1 cellular context compared by ENCODE assay signal in the genomic region with DNA sequence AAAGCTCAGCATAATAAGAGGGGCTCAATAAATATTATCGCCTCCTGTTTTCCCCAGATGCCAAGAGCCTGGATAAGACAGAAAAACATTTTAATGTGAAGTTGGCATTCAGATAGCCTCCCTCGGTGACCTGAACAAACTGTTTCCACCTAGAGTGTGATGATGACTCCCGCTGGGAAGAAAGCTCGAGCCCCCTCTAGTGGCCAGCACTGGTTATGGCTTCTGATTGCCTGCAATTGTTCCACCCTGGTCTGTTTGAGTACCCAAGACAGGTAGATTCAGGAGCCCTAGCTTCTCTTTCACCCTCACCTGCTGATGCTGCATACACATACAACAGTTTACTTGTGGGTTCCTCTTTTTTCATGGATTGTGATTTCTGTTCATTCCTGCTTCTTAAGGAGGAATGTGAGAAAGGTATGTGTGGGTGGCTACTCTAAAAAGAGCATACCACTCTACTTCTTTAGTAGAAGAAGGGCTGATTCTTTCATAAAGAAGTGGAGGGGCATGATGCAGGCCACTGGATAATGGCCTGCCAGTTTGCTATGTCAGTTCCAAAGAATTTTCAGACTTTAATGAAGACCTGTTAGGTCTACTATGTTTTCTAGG.
TF ChIP-seq lines count a peak whose summit lies in the region.

No MANE protein-coding gene starts in this region.

TF ChIP-seq in HepG2, 621 proteins besides CTCF, POLR2A, EP300 and RAD21 (continued from another document and continues in another):
- TF ChIP-seq, protein P1, sequence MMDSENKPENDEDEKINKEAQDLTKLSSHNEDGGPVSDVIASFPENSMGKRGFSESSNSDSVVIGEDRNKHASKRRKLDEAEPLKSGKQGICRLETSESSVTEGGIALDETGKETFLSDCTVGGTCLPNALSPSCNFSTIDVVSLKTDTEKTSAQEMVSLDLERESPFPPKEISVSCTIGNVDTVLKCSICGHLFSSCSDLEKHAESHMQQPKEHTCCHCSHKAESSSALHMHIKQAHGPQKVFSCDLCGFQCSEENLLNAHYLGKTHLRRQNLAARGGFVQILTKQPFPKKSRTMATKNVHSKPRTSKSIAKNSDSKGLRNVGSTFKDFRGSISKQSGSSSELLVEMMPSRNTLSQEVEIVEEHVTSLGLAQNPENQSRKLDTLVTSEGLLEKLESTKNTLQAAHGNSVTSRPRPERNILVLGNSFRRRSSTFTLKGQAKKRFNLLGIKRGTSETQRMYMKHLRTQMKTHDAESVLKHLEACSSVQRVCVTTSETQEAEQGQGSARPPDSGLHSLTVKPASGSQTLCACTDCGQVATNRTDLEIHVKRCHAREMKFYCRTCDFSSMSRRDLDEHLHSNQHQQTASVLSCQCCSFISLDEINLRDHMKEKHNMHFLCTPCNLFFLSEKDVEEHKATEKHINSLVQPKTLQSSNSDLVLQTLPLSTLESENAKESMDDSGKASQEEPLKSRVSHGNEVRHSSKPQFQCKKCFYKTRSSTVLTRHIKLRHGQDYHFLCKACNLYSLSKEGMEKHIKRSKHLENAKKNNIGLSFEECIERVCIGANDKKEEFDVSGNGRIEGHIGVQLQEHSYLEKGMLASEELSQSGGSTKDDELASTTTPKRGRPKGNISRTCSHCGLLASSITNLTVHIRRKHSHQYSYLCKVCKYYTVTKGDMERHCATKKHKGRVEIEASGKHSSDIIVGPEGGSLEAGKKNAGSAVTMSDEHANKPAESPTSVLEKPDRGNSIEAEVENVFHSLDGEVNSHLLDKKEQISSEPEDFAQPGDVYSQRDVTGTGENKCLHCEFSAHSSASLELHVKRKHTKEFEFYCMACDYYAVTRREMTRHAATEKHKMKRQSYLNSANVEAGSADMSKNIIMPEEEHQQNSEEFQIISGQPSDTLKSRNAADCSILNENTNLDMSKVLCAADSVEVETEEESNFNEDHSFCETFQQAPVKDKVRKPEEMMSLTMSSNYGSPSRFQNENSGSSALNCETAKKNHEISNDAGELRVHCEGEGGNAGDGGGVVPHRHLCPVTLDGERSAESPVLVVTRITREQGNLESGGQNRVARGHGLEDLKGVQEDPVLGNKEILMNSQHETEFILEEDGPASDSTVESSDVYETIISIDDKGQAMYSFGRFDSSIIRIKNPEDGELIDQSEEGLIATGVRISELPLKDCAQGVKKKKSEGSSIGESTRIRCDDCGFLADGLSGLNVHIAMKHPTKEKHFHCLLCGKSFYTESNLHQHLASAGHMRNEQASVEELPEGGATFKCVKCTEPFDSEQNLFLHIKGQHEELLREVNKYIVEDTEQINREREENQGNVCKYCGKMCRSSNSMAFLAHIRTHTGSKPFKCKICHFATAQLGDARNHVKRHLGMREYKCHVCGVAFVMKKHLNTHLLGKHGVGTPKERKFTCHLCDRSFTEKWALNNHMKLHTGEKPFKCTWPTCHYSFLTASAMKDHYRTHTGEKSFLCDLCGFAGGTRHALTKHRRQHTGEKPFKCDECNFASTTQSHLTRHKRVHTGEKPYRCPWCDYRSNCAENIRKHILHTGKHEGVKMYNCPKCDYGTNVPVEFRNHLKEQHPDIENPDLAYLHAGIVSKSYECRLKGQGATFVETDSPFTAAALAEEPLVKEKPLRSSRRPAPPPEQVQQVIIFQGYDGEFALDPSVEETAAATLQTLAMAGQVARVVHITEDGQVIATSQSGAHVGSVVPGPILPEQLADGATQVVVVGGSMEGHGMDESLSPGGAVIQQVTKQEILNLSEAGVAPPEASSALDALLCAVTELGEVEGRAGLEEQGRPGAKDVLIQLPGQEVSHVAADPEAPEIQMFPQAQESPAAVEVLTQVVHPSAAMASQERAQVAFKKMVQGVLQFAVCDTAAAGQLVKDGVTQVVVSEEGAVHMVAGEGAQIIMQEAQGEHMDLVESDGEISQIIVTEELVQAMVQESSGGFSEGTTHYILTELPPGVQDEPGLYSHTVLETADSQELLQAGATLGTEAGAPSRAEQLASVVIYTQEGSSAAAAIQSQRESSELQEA (CRISPR knock-in tag; IDR thresholded peaks at IDR 0.05; ENCODE audit: not compliant biosample characterization): no peak
- peak; percentile 43; the same call in 1 of the 2 replicates for TF ChIP-seq KDM2A (CRISPR knock-in tag; IDR thresholded peaks at IDR 0.05; ENCODE audit: borderline replicate concordance, low read depth)
- no peak for TF ChIP-seq AGO2 (optimal IDR thresholded peaks at IDR 0.05; ENCODE audit: low read depth, low read length)
- no peak for TF ChIP-seq SNAPC2 (CRISPR knock-in tag; IDR thresholded peaks at IDR 0.05)
- peak; percentile 38; the same call in 1 of the 2 replicates for TF ChIP-seq RXRB (CRISPR knock-in tag; IDR thresholded peaks at IDR 0.05; ENCODE audit: borderline replicate concordance)
- no peak for TF ChIP-seq ZNF282 (IDR thresholded peaks at IDR 0.05; ENCODE audit: partially characterized antibody)
- TF ChIP-seq MIXL1 (CRISPR knock-in tag; IDR thresholded peaks at IDR 0.05): 0 out of 2 replicates have a peak, but pooled peaks have one; percentile 44
- no peak for TF ChIP-seq MED1 (CRISPR knock-in tag; IDR thresholded peaks at IDR 0.05)
- TF ChIP-seq, protein P2, sequence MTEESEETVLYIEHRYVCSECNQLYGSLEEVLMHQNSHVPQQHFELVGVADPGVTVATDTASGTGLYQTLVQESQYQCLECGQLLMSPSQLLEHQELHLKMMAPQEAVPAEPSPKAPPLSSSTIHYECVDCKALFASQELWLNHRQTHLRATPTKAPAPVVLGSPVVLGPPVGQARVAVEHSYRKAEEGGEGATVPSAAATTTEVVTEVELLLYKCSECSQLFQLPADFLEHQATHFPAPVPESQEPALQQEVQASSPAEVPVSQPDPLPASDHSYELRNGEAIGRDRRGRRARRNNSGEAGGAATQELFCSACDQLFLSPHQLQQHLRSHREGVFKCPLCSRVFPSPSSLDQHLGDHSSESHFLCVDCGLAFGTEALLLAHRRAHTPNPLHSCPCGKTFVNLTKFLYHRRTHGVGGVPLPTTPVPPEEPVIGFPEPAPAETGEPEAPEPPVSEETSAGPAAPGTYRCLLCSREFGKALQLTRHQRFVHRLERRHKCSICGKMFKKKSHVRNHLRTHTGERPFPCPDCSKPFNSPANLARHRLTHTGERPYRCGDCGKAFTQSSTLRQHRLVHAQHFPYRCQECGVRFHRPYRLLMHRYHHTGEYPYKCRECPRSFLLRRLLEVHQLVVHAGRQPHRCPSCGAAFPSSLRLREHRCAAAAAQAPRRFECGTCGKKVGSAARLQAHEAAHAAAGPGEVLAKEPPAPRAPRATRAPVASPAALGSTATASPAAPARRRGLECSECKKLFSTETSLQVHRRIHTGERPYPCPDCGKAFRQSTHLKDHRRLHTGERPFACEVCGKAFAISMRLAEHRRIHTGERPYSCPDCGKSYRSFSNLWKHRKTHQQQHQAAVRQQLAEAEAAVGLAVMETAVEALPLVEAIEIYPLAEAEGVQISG (CRISPR knock-in tag; IDR thresholded peaks at IDR 0.05): peak; percentile 36; the same call in 1 of the 2 replicates
- TF ChIP-seq, protein P3, sequence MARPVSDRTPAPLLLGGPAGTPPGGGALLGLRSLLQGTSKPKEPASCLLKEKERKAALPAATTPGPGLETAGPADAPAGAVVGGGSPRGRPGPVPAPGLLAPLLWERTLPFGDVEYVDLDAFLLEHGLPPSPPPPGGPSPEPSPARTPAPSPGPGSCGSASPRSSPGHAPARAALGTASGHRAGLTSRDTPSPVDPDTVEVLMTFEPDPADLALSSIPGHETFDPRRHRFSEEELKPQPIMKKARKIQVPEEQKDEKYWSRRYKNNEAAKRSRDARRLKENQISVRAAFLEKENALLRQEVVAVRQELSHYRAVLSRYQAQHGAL (CRISPR knock-in tag; IDR thresholded peaks at IDR 0.05; ENCODE audit: not compliant biosample characterization): no peak
- no peak for TF ChIP-seq SUZ12 (IDR thresholded peaks at IDR 0.05; ENCODE audit: low read depth, low read length)
- TF ChIP-seq NR2F6 (IDR thresholded peaks at IDR 0.05): no peak
- TF ChIP-seq NR2F6 (CRISPR knock-in tag; IDR thresholded peaks at IDR 0.05): peak; percentile 38; the same call in 1 of the 2 replicates
- no peak for TF ChIP-seq POGZ (CRISPR knock-in tag; IDR thresholded peaks at IDR 0.05)
- TF ChIP-seq TOE1 (CRISPR knock-in tag; IDR thresholded peaks at IDR 0.05): no peak
- TF ChIP-seq ZNF850 (CRISPR knock-in tag; conservative IDR thresholded peaks at IDR 0.05): no peak
- no peak for TF ChIP-seq KAT8 (CRISPR knock-in tag; IDR thresholded peaks at IDR 0.05)
- TF ChIP-seq ZNF562 (CRISPR knock-in tag; IDR thresholded peaks at IDR 0.05; ENCODE audit: borderline replicate concordance): no peak
- TF ChIP-seq ZNF101 (CRISPR knock-in tag; IDR thresholded peaks at IDR 0.05; ENCODE audit: borderline replicate concordance, low read depth): no peak
- TF ChIP-seq NPAS2 (CRISPR knock-in tag; IDR thresholded peaks at IDR 0.05; ENCODE audit: borderline replicate concordance): no peak
- no peak for TF ChIP-seq KDM5A (IDR thresholded peaks at IDR 0.05; ENCODE audit: borderline replicate concordance, low read length)
- TF ChIP-seq ZNF713 (CRISPR knock-in tag; IDR thresholded peaks at IDR 0.05): no peak
- no peak for TF ChIP-seq CREB1 (IDR thresholded peaks at IDR 0.05)
- TF ChIP-seq CREB1 (CRISPR knock-in tag; IDR thresholded peaks at IDR 0.05): no peak
- TF ChIP-seq, protein P4, sequence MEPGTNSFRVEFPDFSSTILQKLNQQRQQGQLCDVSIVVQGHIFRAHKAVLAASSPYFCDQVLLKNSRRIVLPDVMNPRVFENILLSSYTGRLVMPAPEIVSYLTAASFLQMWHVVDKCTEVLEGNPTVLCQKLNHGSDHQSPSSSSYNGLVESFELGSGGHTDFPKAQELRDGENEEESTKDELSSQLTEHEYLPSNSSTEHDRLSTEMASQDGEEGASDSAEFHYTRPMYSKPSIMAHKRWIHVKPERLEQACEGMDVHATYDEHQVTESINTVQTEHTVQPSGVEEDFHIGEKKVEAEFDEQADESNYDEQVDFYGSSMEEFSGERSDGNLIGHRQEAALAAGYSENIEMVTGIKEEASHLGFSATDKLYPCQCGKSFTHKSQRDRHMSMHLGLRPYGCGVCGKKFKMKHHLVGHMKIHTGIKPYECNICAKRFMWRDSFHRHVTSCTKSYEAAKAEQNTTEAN (CRISPR knock-in tag; conservative IDR thresholded peaks at IDR 0.05): no peak; the same call in 1 of the 2 replicates
- TF ChIP-seq JUND (CRISPR knock-in tag; IDR thresholded peaks at IDR 0.05): no peak
- 0 out of 2 replicates have a peak, but pooled peaks have one; percentile 53 for TF ChIP-seq MIER3 (CRISPR knock-in tag; IDR thresholded peaks at IDR 0.05; ENCODE audit: borderline replicate concordance)
- no peak for TF ChIP-seq SMYD3 (CRISPR knock-in tag; IDR thresholded peaks at IDR 0.05)
- no peak for TF ChIP-seq WIZ (CRISPR knock-in tag; IDR thresholded peaks at IDR 0.05)
- no peak for TF ChIP-seq ETV5 (CRISPR knock-in tag; IDR thresholded peaks at IDR 0.05; ENCODE audit: borderline replicate concordance)
- peak; percentile 50; the same call in 1 of the 2 replicates for TF ChIP-seq FOSL2 (CRISPR knock-in tag; IDR thresholded peaks at IDR 0.05)
- peak; percentile 28 for TF ChIP-seq XRCC5 (optimal IDR thresholded peaks at IDR 0.05; ENCODE audit: low read length)
- TF ChIP-seq, protein P5, sequence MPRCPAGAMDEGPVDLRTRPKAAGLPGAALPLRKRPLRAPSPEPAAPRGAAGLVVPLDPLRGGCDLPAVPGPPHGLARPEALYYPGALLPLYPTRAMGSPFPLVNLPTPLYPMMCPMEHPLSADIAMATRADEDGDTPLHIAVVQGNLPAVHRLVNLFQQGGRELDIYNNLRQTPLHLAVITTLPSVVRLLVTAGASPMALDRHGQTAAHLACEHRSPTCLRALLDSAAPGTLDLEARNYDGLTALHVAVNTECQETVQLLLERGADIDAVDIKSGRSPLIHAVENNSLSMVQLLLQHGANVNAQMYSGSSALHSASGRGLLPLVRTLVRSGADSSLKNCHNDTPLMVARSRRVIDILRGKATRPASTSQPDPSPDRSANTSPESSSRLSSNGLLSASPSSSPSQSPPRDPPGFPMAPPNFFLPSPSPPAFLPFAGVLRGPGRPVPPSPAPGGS (CRISPR knock-in tag; IDR thresholded peaks at IDR 0.05): no peak
- TF ChIP-seq PRMT3 (CRISPR knock-in tag; IDR thresholded peaks at IDR 0.05; ENCODE audit: borderline replicate concordance, low read depth): no peak
- no peak for TF ChIP-seq ZNF468 (CRISPR knock-in tag; IDR thresholded peaks at IDR 0.05)
- TF ChIP-seq POLR2G (IDR thresholded peaks at IDR 0.05; ENCODE audit: low read depth, low read length): no peak
- peak; percentile 31; the same call in 1 of the 2 replicates for TF ChIP-seq YEATS2 (CRISPR knock-in tag; IDR thresholded peaks at IDR 0.05; ENCODE audit: borderline replicate concordance)
- peak; percentile 95 for TF ChIP-seq STAG1 (CRISPR knock-in tag; IDR thresholded peaks at IDR 0.05)
- no peak for TF ChIP-seq MBNL3 (CRISPR knock-in tag; conservative IDR thresholded peaks at IDR 0.05)
- TF ChIP-seq ZNF572 (CRISPR knock-in tag; IDR thresholded peaks at IDR 0.05): no peak
- TF ChIP-seq ZFP1 (CRISPR knock-in tag; IDR thresholded peaks at IDR 0.05): no peak
- TF ChIP-seq ATF7 (IDR thresholded peaks at IDR 0.05): no peak
- TF ChIP-seq ATF7 (CRISPR knock-in tag; IDR thresholded peaks at IDR 0.05): no peak
- TF ChIP-seq ZNF772 (CRISPR knock-in tag; IDR thresholded peaks at IDR 0.05): no peak
- no peak for TF ChIP-seq NFYC (CRISPR knock-in tag; IDR thresholded peaks at IDR 0.05)
- TF ChIP-seq TOPORS (CRISPR knock-in tag; IDR thresholded peaks at IDR 0.05): no peak
- TF ChIP-seq, protein P6, sequence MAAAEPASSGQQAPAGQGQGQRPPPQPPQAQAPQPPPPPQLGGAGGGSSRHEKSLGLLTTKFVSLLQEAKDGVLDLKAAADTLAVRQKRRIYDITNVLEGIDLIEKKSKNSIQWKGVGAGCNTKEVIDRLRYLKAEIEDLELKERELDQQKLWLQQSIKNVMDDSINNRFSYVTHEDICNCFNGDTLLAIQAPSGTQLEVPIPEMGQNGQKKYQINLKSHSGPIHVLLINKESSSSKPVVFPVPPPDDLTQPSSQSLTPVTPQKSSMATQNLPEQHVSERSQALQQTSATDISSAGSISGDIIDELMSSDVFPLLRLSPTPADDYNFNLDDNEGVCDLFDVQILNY (CRISPR knock-in tag; conservative IDR thresholded peaks at IDR 0.05): no peak
- no peak for TF ChIP-seq ZNF564 (CRISPR knock-in tag; IDR thresholded peaks at IDR 0.05)
- TF ChIP-seq MBD4 (IDR thresholded peaks at IDR 0.05; ENCODE audit: borderline replicate concordance, low read length): no peak
- TF ChIP-seq ZNF724P (CRISPR knock-in tag; IDR thresholded peaks at IDR 0.05; ENCODE audit: borderline replicate concordance): no peak
